ENCODE assay signal across 1 cellular context in the genomic region with DNA sequence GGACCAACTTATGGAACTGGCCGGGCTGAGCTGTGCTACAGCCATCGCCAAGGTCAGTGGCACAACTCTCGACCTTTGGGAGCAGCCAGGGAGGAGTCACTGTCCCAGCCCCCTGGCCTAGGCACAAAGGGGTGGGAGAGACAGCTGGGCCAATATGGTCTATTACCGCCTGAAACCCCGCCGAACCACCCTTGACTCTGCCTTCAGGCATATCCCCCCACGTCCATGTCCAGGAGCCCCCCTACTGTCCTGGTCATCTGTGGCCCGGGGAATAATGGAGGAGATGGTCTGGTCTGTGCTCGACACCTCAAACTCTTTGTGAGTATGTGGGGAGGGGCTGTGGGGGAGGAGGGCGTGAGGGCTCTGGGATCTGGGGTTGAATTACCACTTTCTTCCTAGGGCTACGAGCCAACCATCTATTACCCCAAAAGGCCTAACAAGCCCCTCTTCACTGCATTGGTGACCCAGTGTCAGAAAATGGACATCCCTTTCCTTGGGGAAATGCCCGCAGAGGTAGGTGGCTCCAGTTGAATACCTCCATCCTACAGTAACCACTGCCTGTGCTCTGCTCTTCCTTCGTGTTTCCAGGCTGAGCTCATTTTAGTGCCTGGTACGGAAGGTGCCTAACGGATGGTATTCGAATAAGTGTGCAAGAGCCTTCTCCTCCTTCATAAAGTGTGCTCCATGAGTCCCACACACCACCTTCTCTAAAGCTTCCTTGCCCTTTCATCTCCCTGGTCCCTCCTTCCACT.
TF ChIP-seq lines count a peak whose summit lies in the region.

No MANE protein-coding gene starts in this region.

TF ChIP-seq in HEK293, 187 proteins besides CTCF, POLR2A, EP300 and RAD21 (continued from another document):
- TF ChIP-seq, protein P1, sequence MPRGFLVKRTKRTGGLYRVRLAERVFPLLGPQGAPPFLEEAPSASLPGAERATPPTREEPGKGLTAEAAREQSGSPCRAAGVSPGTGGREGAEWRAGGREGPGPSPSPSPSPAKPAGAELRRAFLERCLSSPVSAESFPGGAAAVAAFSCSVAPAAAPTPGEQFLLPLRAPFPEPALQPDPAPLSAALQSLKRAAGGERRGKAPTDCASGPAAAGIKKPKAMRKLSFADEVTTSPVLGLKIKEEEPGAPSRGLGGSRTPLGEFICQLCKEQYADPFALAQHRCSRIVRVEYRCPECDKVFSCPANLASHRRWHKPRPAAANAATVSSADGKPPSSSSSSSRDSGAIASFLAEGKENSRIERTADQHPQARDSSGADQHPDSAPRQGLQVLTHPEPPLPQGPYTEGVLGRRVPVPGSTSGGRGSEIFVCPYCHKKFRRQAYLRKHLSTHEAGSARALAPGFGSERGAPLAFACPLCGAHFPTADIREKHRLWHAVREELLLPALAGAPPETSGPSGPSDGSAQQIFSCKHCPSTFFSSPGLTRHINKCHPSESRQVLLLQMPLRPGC (tag by site-specific recombination; IDR thresholded peaks at IDR 0.05): no peak
- TF ChIP-seq RBAK (tag by site-specific recombination; IDR thresholded peaks at IDR 0.05) (no peak), SCRT1 (tag by site-specific recombination; IDR thresholded peaks at IDR 0.05; ENCODE audit: borderline replicate concordance) (no peak), ZNF677 (tag by site-specific recombination; IDR thresholded peaks at IDR 0.05) (no peak), ZNF596 (tag by site-specific recombination; IDR thresholded peaks at IDR 0.05) (no peak), ZBTB48 (tag by site-specific recombination; IDR thresholded peaks at IDR 0.05) (peak; percentile 72; the same call in 1 of the 2 replicates), ZNF571 (tag by site-specific recombination; IDR thresholded peaks at IDR 0.05) (no peak), SP7 (tag by site-specific recombination; IDR thresholded peaks at IDR 0.05) (no peak), ZNF239 (tag by site-specific recombination; IDR thresholded peaks at IDR 0.05) (no peak), ZNF843 (tag by site-specific recombination; IDR thresholded peaks at IDR 0.05) (0 out of 2 replicates have a peak, but pooled peaks have one; percentile 2), ZNF211 (tag by site-specific recombination; IDR thresholded peaks at IDR 0.05; ENCODE audit: low read depth) (no peak), ZNF555 (tag by site-specific recombination; conservative IDR thresholded peaks at IDR 0.05) (no peak), BCL11B (tag by site-specific recombination; IDR thresholded peaks at IDR 0.05; ENCODE audit: low read depth) (no peak), KLF1 (tag by site-specific recombination; IDR thresholded peaks at IDR 0.05) (no peak), ZBTB1 (tag by site-specific recombination; IDR thresholded peaks at IDR 0.05) (no peak), ZNF366 (tag by site-specific recombination; conservative IDR thresholded peaks at IDR 0.05) (no peak; the same call in 1 of the 2 replicates), ZNF623 (tag by site-specific recombination; IDR thresholded peaks at IDR 0.05) (no peak), ZNF169 (tag by site-specific recombination; IDR thresholded peaks at IDR 0.05) (no peak), KLF7 (tag by site-specific recombination; IDR thresholded peaks at IDR 0.05; ENCODE audit: borderline replicate concordance) (no peak), ZFP37 (tag by site-specific recombination; IDR thresholded peaks at IDR 0.05) (peak; percentile 6; the same call in 1 of the 2 replicates), ZNF138 (tag by site-specific recombination; IDR thresholded peaks at IDR 0.05; ENCODE audit: borderline replicate concordance) (no peak), SP3 (tag by site-specific recombination; IDR thresholded peaks at IDR 0.05) (peak; percentile 30; the same call in 1 of the 2 replicates), ZNF600 (tag by site-specific recombination; IDR thresholded peaks at IDR 0.05) (peak; percentile 91), ZNF37A (tag by site-specific recombination; IDR thresholded peaks at IDR 0.05) (no peak), ZNF501 (tag by site-specific recombination; IDR thresholded peaks at IDR 0.05) (peak; percentile 7; the same call in 1 of the 2 replicates), ZNF560 (tag by site-specific recombination; IDR thresholded peaks at IDR 0.05; ENCODE audit: borderline replicate concordance) (no peak), ZBTB8A (tag by site-specific recombination; IDR thresholded peaks at IDR 0.05) (no peak), ZNF248 (tag by site-specific recombination; IDR thresholded peaks at IDR 0.05) (no peak), GLI4 (tag by site-specific recombination; IDR thresholded peaks at IDR 0.05) (no peak), GLI2 (tag by site-specific recombination; IDR thresholded peaks at IDR 0.05; ENCODE audit: borderline replicate concordance, low read depth) (no peak), KLF10 (tag by site-specific recombination; IDR thresholded peaks at IDR 0.05) (0 out of 2 replicates have a peak, but pooled peaks have one; percentile 0)
- TF ChIP-seq, protein P2, sequence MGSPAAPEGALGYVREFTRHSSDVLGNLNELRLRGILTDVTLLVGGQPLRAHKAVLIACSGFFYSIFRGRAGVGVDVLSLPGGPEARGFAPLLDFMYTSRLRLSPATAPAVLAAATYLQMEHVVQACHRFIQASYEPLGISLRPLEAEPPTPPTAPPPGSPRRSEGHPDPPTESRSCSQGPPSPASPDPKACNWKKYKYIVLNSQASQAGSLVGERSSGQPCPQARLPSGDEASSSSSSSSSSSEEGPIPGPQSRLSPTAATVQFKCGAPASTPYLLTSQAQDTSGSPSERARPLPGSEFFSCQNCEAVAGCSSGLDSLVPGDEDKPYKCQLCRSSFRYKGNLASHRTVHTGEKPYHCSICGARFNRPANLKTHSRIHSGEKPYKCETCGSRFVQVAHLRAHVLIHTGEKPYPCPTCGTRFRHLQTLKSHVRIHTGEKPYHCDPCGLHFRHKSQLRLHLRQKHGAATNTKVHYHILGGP (tag by site-specific recombination; IDR thresholded peaks at IDR 0.05): no peak
- TF ChIP-seq, protein P3, sequence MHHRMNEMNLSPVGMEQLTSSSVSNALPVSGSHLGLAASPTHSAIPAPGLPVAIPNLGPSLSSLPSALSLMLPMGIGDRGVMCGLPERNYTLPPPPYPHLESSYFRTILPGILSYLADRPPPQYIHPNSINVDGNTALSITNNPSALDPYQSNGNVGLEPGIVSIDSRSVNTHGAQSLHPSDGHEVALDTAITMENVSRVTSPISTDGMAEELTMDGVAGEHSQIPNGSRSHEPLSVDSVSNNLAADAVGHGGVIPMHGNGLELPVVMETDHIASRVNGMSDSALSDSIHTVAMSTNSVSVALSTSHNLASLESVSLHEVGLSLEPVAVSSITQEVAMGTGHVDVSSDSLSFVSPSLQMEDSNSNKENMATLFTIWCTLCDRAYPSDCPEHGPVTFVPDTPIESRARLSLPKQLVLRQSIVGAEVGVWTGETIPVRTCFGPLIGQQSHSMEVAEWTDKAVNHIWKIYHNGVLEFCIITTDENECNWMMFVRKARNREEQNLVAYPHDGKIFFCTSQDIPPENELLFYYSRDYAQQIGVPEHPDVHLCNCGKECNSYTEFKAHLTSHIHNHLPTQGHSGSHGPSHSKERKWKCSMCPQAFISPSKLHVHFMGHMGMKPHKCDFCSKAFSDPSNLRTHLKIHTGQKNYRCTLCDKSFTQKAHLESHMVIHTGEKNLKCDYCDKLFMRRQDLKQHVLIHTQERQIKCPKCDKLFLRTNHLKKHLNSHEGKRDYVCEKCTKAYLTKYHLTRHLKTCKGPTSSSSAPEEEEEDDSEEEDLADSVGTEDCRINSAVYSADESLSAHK (tag by site-specific recombination; IDR thresholded peaks at IDR 0.05): no peak
- TF ChIP-seq, protein P4, sequence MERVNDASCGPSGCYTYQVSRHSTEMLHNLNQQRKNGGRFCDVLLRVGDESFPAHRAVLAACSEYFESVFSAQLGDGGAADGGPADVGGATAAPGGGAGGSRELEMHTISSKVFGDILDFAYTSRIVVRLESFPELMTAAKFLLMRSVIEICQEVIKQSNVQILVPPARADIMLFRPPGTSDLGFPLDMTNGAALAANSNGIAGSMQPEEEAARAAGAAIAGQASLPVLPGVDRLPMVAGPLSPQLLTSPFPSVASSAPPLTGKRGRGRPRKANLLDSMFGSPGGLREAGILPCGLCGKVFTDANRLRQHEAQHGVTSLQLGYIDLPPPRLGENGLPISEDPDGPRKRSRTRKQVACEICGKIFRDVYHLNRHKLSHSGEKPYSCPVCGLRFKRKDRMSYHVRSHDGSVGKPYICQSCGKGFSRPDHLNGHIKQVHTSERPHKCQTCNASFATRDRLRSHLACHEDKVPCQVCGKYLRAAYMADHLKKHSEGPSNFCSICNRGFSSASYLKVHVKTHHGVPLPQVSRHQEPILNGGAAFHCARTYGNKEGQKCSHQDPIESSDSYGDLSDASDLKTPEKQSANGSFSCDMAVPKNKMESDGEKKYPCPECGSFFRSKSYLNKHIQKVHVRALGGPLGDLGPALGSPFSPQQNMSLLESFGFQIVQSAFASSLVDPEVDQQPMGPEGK (tag by site-specific recombination; IDR thresholded peaks at IDR 0.05): peak; percentile 33; the same call in 1 of the 2 replicates
- TF ChIP-seq, protein P5, sequence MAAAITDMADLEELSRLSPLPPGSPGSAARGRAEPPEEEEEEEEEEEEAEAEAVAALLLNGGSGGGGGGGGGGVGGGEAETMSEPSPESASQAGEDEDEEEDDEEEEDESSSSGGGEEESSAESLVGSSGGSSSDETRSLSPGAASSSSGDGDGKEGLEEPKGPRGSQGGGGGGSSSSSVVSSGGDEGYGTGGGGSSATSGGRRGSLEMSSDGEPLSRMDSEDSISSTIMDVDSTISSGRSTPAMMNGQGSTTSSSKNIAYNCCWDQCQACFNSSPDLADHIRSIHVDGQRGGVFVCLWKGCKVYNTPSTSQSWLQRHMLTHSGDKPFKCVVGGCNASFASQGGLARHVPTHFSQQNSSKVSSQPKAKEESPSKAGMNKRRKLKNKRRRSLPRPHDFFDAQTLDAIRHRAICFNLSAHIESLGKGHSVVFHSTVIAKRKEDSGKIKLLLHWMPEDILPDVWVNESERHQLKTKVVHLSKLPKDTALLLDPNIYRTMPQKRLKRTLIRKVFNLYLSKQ (tag by site-specific recombination; IDR thresholded peaks at IDR 0.05; ENCODE audit: borderline replicate concordance): no peak
- TF ChIP-seq, protein P6, sequence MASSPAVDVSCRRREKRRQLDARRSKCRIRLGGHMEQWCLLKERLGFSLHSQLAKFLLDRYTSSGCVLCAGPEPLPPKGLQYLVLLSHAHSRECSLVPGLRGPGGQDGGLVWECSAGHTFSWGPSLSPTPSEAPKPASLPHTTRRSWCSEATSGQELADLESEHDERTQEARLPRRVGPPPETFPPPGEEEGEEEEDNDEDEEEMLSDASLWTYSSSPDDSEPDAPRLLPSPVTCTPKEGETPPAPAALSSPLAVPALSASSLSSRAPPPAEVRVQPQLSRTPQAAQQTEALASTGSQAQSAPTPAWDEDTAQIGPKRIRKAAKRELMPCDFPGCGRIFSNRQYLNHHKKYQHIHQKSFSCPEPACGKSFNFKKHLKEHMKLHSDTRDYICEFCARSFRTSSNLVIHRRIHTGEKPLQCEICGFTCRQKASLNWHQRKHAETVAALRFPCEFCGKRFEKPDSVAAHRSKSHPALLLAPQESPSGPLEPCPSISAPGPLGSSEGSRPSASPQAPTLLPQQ (tag by site-specific recombination; IDR thresholded peaks at IDR 0.05): no peak
- TF ChIP-seq, protein P7, sequence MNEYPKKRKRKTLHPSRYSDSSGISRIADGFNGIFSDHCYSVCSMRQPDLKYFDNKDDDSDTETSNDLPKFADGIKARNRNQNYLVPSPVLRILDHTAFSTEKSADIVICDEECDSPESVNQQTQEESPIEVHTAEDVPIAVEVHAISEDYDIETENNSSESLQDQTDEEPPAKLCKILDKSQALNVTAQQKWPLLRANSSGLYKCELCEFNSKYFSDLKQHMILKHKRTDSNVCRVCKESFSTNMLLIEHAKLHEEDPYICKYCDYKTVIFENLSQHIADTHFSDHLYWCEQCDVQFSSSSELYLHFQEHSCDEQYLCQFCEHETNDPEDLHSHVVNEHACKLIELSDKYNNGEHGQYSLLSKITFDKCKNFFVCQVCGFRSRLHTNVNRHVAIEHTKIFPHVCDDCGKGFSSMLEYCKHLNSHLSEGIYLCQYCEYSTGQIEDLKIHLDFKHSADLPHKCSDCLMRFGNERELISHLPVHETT (tag by site-specific recombination; IDR thresholded peaks at IDR 0.05): no peak
- TF ChIP-seq, protein P8, sequence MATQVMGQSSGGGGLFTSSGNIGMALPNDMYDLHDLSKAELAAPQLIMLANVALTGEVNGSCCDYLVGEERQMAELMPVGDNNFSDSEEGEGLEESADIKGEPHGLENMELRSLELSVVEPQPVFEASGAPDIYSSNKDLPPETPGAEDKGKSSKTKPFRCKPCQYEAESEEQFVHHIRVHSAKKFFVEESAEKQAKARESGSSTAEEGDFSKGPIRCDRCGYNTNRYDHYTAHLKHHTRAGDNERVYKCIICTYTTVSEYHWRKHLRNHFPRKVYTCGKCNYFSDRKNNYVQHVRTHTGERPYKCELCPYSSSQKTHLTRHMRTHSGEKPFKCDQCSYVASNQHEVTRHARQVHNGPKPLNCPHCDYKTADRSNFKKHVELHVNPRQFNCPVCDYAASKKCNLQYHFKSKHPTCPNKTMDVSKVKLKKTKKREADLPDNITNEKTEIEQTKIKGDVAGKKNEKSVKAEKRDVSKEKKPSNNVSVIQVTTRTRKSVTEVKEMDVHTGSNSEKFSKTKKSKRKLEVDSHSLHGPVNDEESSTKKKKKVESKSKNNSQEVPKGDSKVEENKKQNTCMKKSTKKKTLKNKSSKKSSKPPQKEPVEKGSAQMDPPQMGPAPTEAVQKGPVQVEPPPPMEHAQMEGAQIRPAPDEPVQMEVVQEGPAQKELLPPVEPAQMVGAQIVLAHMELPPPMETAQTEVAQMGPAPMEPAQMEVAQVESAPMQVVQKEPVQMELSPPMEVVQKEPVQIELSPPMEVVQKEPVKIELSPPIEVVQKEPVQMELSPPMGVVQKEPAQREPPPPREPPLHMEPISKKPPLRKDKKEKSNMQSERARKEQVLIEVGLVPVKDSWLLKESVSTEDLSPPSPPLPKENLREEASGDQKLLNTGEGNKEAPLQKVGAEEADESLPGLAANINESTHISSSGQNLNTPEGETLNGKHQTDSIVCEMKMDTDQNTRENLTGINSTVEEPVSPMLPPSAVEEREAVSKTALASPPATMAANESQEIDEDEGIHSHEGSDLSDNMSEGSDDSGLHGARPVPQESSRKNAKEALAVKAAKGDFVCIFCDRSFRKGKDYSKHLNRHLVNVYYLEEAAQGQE (tag by site-specific recombination; IDR thresholded peaks at IDR 0.05): no peak
- TF ChIP-seq, protein P9, sequence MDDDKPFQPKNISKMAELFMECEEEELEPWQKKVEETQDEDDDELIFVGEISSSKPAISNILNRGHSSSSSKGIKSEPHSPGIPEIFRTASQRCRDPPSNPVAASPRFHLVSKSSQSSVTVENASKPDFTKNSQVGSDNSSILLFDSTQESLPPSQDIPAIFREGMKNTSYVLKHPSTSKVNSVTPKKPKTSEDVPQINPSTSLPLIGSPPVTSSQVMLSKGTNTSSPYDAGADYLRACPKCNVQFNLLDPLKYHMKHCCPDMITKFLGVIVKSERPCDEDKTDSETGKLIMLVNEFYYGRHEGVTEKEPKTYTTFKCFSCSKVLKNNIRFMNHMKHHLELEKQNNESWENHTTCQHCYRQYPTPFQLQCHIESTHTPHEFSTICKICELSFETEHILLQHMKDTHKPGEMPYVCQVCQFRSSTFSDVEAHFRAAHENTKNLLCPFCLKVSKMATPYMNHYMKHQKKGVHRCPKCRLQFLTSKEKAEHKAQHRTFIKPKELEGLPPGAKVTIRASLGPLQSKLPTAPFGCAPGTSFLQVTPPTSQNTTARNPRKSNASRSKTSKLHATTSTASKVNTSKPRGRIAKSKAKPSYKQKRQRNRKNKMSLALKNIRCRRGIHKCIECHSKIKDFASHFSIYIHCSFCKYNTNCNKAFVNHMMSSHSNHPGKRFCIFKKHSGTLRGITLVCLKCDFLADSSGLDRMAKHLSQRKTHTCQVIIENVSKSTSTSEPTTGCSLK (tag by site-specific recombination; IDR thresholded peaks at IDR 0.05): no peak
